In genomic region chr3:143090966-143091365, GRCh38 we compare ENCODE assay signal across 25 cellular contexts.
"Had no signal": no experiment of that assay in that cellular context is flagged by ENCODE, and none has a peak within 500 bp of the region (broad histone marks: within the 10 kb centered on the region; RNA-seq: fewer than 3 reads in every experiment).

No MANE protein-coding gene starts in this region.

- DNase-seq: activated CD4-positive, alpha-beta T cell treated with anti-CD3 and anti-CD28 coated beads, Interleukin-2, amount 50 U/mL, for 1 hour; activated CD4-positive, CD25-positive, alpha-beta regulatory T cell treated with anti-CD3 and anti-CD28 coated beads, Interleukin-2, amount 50 U/mL, for 72 hours; activated CD8-positive, alpha-beta memory T cell treated with anti-CD3 and anti-CD28 coated beads, Interleukin-2, amount 10 ng/mL, durations not matched to agents 7 days and 5 days; activated CD8-positive, alpha-beta T cell treated with anti-CD3 and anti-CD28 coated beads for 36 hours; activated naive CD4-positive, alpha-beta T cell treated with Interleukin-2 at 50 U/mL for 16 hours; activated T-cell treated with anti-CD3 and anti-CD28 coated beads, Interleukin-2, amount 50 U/mL, for 72 hours; dermis blood vessel endothelial cell; effector CD4-positive, alpha-beta T cell; esophagus squamous epithelium; foreskin melanocyte; mucosa of descending colon; sigmoid colon; small intestine; stimulated activated CD4-positive, alpha-beta T cell treated with anti-CD3 and anti-CD28 coated beads, Interleukin-4, amount 100 ng/mL, for 24 hours; stimulated activated naive CD8-positive, alpha-beta T cell treated with anti-CD3 and anti-CD28 coated beads, Interleukin-15, amount 100 ng/mL, for 72 hours; T-helper 9 cell; upper lobe of left lung had no signal

- FAIRE-seq: colon, endometrium, small intestine, TTC549 had no signal

- H3K27ac ChIP-seq: epithelial cell of prostate, esophagus squamous epithelium, left lung, neutrophil, sigmoid colon, upper lobe of left lung, vagina had no signal

- H3K4me1 ChIP-seq: esophagus squamous epithelium, left lung, sigmoid colon, upper lobe of left lung, vagina had no signal

- H3K9me3 ChIP-seq: esophagus squamous epithelium, left lung, mucosa of descending colon, neutrophil, sigmoid colon, upper lobe of left lung, vagina had no signal

- H3K36me3 ChIP-seq: esophagus squamous epithelium, left lung, neutrophil, sigmoid colon, upper lobe of left lung, vagina had no signal

- H3K4me3 ChIP-seq: esophagus squamous epithelium, left lung, lung, mucosa of descending colon, sigmoid colon, upper lobe of left lung, vagina had no signal

- H3K27me3 ChIP-seq: esophagus squamous epithelium, left lung, neutrophil, sigmoid colon, upper lobe of left lung, vagina had no signal
